ENCODE assay signal across 8 cellular contexts in the genomic region with DNA sequence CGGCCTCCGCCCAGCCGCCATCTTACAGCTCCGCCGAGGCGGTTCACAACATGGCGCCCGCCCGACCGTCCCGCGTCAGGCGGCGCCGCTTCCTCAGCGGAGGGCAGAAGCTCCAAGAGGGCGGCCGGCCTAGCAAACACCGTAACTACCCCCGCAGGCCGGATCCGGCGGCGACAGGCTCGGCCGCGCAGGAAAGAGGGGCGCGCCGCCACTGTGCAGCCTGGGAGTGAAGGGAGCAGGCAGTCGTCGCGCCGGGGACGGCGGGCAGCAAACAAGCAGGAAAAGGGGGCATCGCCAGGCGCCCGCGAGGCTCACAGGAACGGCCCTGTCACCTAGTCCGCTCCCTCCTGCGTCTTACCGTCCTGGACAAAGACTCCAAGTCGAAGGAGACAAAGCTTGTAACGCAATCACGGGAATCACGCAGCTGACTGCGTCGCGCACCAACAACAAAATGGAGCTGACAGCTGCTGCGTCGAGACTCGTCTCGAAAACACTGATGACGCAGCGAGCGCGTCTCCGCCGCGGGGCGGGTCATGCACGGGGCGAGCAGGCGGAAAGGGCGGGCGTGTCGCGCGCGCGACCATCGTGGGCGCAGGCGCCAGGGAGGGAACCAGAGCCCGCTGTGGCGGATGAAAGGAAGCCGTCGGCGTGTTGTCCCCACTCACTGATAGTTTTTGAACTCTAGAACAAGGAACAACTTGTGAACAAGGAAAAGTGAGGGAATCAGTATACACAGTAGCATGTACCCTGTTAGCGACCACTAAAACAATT. TPM values are rescaled to one million over a fixed set of nuclear protein-coding genes. Genes with fewer than 3 reads are reported as not detected.
DNase-seq lines count a peak whose midpoint lies in the region; ATAC-seq and TF ChIP-seq lines count a peak whose summit lies in the region.

A gene (minus strand): TSS at position 453 of the 771 bp plus-strand sequence. CDS start 2,796 bp downstream, outside the sequence.

- H3K27me3 ChIP-seq in PC-3 (ENCODE audit: low read length): no peaks in the 10 kb centered on the region

- TF ChIP-seq CTCF in PC-3 (conservative IDR thresholded peaks at IDR 0.05; ENCODE audit: low read depth, low read length): no peak

- H3K9me3 ChIP-seq in PC-3 (ENCODE audit: low read length): no peaks in the 10 kb centered on the region

- peak; percentile 74 for ATAC-seq in GM21717 (IDR thresholded peaks at IDR 0.05; ENCODE audit: unreplicated experiment)
- ATAC-seq in PC-3: peak; percentile 84

- intact Hi-C loops in PC-3 (cut with micrococcal nuclease): loop anchor here (1.0 to 2.0 kb wide), 2 partner anchors 24 to 151 kb away; a partner anchor contains a TSS

- DNase-seq in DMS153 (lab: John Stamatoyannopoulos, UW): peak; percentile 56
- peak; percentile 92 for DNase-seq in Jurkat, Clone E6-1 (ENCODE audit: low read depth, low spot score)
- peak; percentile 96 for DNase-seq in PC-3
- DNase-seq in activated T-cell treated with anti-CD3 and anti-CD28 coated beads for 48 hours (ENCODE audit: low read depth): peak; percentile 98
- peak; percentile 64 for DNase-seq in epithelial cell of prostate (ENCODE audit: low read depth, low spot score)
- DNase-seq in mucosa of gallbladder (ENCODE audit: low spot score): peak; percentile 96
- DNase-seq in stimulated activated CD8-positive, alpha-beta memory T cell treated with anti-CD3 and anti-CD28 coated beads, Interleukin-4, amount 100 ng/mL, for 24 hours (ENCODE audit: low read depth): peak; percentile 96

- peak within 1 kb of the TSS; percentile 85 for H2AFZ ChIP-seq in PC-3 (ENCODE audit: low read length)

- H3K4me2 ChIP-seq in PC-3 (ENCODE audit: low read length): peak within 1 kb of the TSS; percentile 83

- H3K9ac ChIP-seq in PC-3 (ENCODE audit: low read length): peak within 1 kb of the TSS; percentile 95

- peaks cover 7% of the 10 kb centered on the region for H3F3A ChIP-seq in PC-3 (ENCODE audit: low read length, unreplicated experiment)

- H3K36me3 ChIP-seq in PC-3 (ENCODE audit: low read depth, low read length): peaks cover 31% of the 10 kb centered on the region

- H3K27ac ChIP-seq in PC-3 (ENCODE audit: low read length) (peak within 1 kb of the TSS; percentile 76), epithelial cell of prostate (peak within 1 kb of the TSS; percentile 89)

- POLR2A ChIA-PET in PC-3 (lab: Charles Lee; ENCODE audit: unreplicated experiment): interaction anchor here (0.6 to 1.0 kb wide), 5 partner anchors 18 to 148 kb away, joined by 3 to 5 read pairs (median 3); a partner anchor contains a TSS

- peaks cover 51% of the 10 kb centered on the region for H3K79me2 ChIP-seq in PC-3 (ENCODE audit: low read length)

- CTCF ChIA-PET in PC-3 (lab: Charles Lee): interaction anchor here (0.6 to 0.9 kb wide), 2 partner anchors 25 to 129 kb away, joined by 3 read pairs; a partner anchor contains a TSS

- H4K20me1 ChIP-seq in PC-3 (ENCODE audit: low read length): peaks cover 38% of the 10 kb centered on the region

- peaks cover 26% of the 10 kb centered on the region for H3K4me1 ChIP-seq in PC-3 (ENCODE audit: insufficient read depth, low read length)

- no peaks in the 10 kb centered on the region for H3K9me2 ChIP-seq in PC-3 (replicated peaks; ENCODE audit: low read length)

- no TSS peak for BruUV-seq in PC-3 (replicated peaks; lab: Mats Ljungman, UMichigan)

- peak within 1 kb of the TSS; percentile 78 for H3K4me3 ChIP-seq in Jurkat, Clone E6-1 (ENCODE audit: low read length)
- H3K4me3 ChIP-seq in PC-3 (ENCODE audit: low read length): peak within 1 kb of the TSS; percentile 93

RNA-seq across cellular contexts. Expression of the gene that starts here (rescaled TPM):
- polyA plus RNA-seq in Jurkat, Clone E6-1 (2012; ENCODE audit: insufficient read depth, insufficient read length): 55.3 TPM
- total RNA-seq in PC-3 (2014; rRNA removed) (46.9 and 51.1 TPM in 2 replicates), mucosa of gallbladder (98.8 TPM)

Comparison
In these comparisons a context has a peak if more than half of its experiments do, and no peak if none do; other contexts are left out.
1. Peak in every context shown above with its lines: DNase-seq, ATAC-seq, H3K4me3 ChIP-seq and H3K27ac ChIP-seq.